In genomic region chr21:38259665-38260064, GRCh38 we compare ENCODE assay signal across 18 cellular contexts.
"Had no signal": no experiment of that assay in that cellular context is flagged by ENCODE, and none has a peak within 500 bp of the region (broad histone marks: within the 10 kb centered on the region; RNA-seq: fewer than 3 reads in every experiment).

No MANE protein-coding gene starts in this region.

- H3K4me3 ChIP-seq: esophagus muscularis mucosa, heart right ventricle, sigmoid colon, spleen, thoracic aorta had no signal

- DNase-seq: activated CD4-positive, alpha-beta memory T cell treated with anti-CD3 and anti-CD28 coated beads for 36 hours; activated CD4-positive, alpha-beta T cell treated with anti-CD3 and anti-CD28 coated beads for 4 hours; activated CD4-positive, CD25-positive, alpha-beta regulatory T cell; activated effector memory CD4-positive, alpha-beta T cell treated with anti-CD3 and anti-CD28 coated beads, Interleukin-2, amount 50 U/mL, for 16 hours; activated naive CD4-positive, alpha-beta T cell treated with anti-CD3 and anti-CD28 coated beads, Interleukin-2, amount 10 ng/mL, durations not matched to agents 7 days and 5 days; caudate nucleus; effector memory CD4-positive, alpha-beta T cell; heart right ventricle; left ventricle myocardium superior; naive B cell; sigmoid colon; spleen; stimulated activated CD4-positive, alpha-beta T cell treated with anti-CD3 and anti-CD28 coated beads, Interleukin-4, amount 100 ng/mL, for 1 hour; stimulated activated naive CD4-positive, alpha-beta T cell; T-helper 17 cell had no signal

- H3K27ac ChIP-seq: esophagus muscularis mucosa, sigmoid colon, thoracic aorta had no signal

- H3K9me3 ChIP-seq: esophagus muscularis mucosa, heart right ventricle, sigmoid colon, spleen, thoracic aorta had no signal

- H3K36me3 ChIP-seq: esophagus muscularis mucosa, heart right ventricle, sigmoid colon, spleen, thoracic aorta had no signal

- ATAC-seq: heart right ventricle, left ventricle myocardium superior, T-helper 17 cell had no signal

- FAIRE-seq: colon had no signal

- H3K4me1 ChIP-seq: esophagus muscularis mucosa, sigmoid colon had no signal
